32 cellular contexts compared by ENCODE assay signal in the genomic region with DNA sequence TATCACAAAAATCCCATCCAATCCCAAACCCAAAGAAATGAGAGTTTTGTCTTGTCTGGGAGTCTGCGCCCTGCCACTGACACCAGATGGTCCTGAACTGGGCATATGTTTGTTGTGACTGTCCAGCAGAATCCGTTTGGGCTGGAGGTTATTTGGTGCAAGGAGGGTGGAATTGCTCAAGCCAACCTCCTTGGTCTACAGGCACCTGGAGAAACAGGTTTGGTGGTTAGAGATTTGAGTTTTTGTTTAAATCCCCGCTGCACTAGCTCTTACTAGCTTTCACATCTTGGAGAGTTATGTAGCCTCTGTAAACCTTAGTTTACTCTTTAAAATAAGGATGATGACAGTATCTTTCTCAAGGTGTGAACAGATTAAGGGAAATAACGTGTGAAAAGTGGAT.
"Had no signal": no experiment of that assay in that cellular context is flagged by ENCODE, and none has a peak within 500 bp of the region (broad histone marks: within the 10 kb centered on the region; RNA-seq: fewer than 3 reads in every experiment).

No MANE protein-coding gene starts in this region.

- H3K36me3 ChIP-seq: adrenal gland, colonic mucosa, gastrocnemius medialis had no signal

- H3K79me2 ChIP-seq: hepatocyte had no signal

- H3K9me3 ChIP-seq: adrenal gland, body of pancreas, colonic mucosa, esophagus muscularis mucosa, gastrocnemius medialis, heart right ventricle had no signal

- H3K4me3 Mint-ChIP-seq: activated CD4-positive, alpha-beta memory T cell treated with anti-CD3 and anti-CD28 coated beads for 36 hours; activated CD4-positive, alpha-beta T cell treated with anti-CD3 and anti-CD28 coated beads for 36 hours; activated CD4-positive, alpha-beta T cell treated with anti-CD3 and anti-CD28 coated beads, Interleukin-2, amount 10 ng/mL, durations not matched to agents 24 days and 14 days; activated CD8-positive, alpha-beta memory T cell treated with anti-CD3 and anti-CD28 coated beads, Interleukin-2, amount 10 ng/mL, durations not matched to agents 7 days and 5 days; activated CD8-positive, alpha-beta T cell treated with anti-CD3 and anti-CD28 coated beads, Interleukin-2, amount 10 ng/mL, durations not matched to agents 7 days and 5 days; activated naive CD4-positive, alpha-beta T cell treated with anti-CD3 and anti-CD28 coated beads for 36 hours; activated naive CD4-positive, alpha-beta T cell treated with anti-CD3 and anti-CD28 coated beads, Interleukin-2, amount 50 U/mL, for 24 hours; activated naive CD8-positive, alpha-beta T cell treated with anti-CD3 and anti-CD28 coated beads for 36 hours; activated naive CD8-positive, alpha-beta T cell treated with anti-CD3 and anti-CD28 coated beads, Interleukin-2, amount 50 U/mL, for 24 hours; activated T-helper 1 cell treated with anti-CD3 and anti-CD28 coated beads, Interleukin-12 subunit alpha, Interleukin-12 subunit beta, Interleukin-2, Interleukin-4 antibody, amounts not matched to agents 30 ng/mL and 10 ng/mL and 1 ng/mL, durations not matched to agents 14 hours and 24 hours and 36 hours; endodermal cell had no signal

- H3K27ac Mint-ChIP-seq: activated CD4-positive, alpha-beta memory T cell treated with anti-CD3 and anti-CD28 coated beads for 36 hours; activated CD4-positive, alpha-beta T cell treated with anti-CD3 and anti-CD28 coated beads for 36 hours; activated CD4-positive, alpha-beta T cell treated with anti-CD3 and anti-CD28 coated beads, Interleukin-2, amount 10 ng/mL, durations not matched to agents 24 days and 14 days; activated CD8-positive, alpha-beta memory T cell treated with anti-CD3 and anti-CD28 coated beads, Interleukin-2, amount 10 ng/mL, durations not matched to agents 7 days and 5 days; activated CD8-positive, alpha-beta T cell treated with anti-CD3 and anti-CD28 coated beads, Interleukin-2, amount 10 ng/mL, durations not matched to agents 7 days and 5 days; activated naive CD4-positive, alpha-beta T cell treated with anti-CD3 and anti-CD28 coated beads for 36 hours; activated naive CD4-positive, alpha-beta T cell treated with anti-CD3 and anti-CD28 coated beads, Interleukin-2, amount 50 U/mL, for 24 hours; activated naive CD8-positive, alpha-beta T cell treated with anti-CD3 and anti-CD28 coated beads for 36 hours; activated naive CD8-positive, alpha-beta T cell treated with anti-CD3 and anti-CD28 coated beads, Interleukin-2, amount 50 U/mL, for 24 hours; activated T-helper 1 cell treated with anti-CD3 and anti-CD28 coated beads, Interleukin-12 subunit alpha, Interleukin-12 subunit beta, Interleukin-2, Interleukin-4 antibody, amounts not matched to agents 30 ng/mL and 10 ng/mL and 1 ng/mL, durations not matched to agents 14 hours and 24 hours and 36 hours; activated T-helper 2 cell treated with anti-CD3 and anti-CD28 coated beads, Interferon-gamma antibody, Interleukin-2, Interleukin-4, amounts not matched to agents 10 μg/mL and 5 μg/mL and 100 μg/mL, durations not matched to agents 14 hours and 24 hours and 36 hours; endodermal cell had no signal

- H2AFZ ChIP-seq: hepatocyte had no signal

- H3K4me1 ChIP-seq: adrenal gland, colonic mucosa, foreskin keratinocyte had no signal

- H3K27ac ChIP-seq: adrenal gland, body of pancreas, colonic mucosa, esophagus muscularis mucosa, foreskin keratinocyte, gastrocnemius medialis, heart right ventricle, hepatocyte had no signal

- H3K4me2 ChIP-seq: hepatocyte had no signal

- H3K27me3 ChIP-seq: adrenal gland, body of pancreas, colonic mucosa, esophagus muscularis mucosa, hepatocyte had no signal

- H3K9me3 Mint-ChIP-seq: activated CD4-positive, alpha-beta memory T cell treated with anti-CD3 and anti-CD28 coated beads for 36 hours; activated CD4-positive, alpha-beta T cell treated with anti-CD3 and anti-CD28 coated beads, Interleukin-2, amount 10 ng/mL, durations not matched to agents 24 days and 14 days; activated naive CD4-positive, alpha-beta T cell treated with anti-CD3 and anti-CD28 coated beads for 36 hours; activated naive CD4-positive, alpha-beta T cell treated with anti-CD3 and anti-CD28 coated beads, Interleukin-2, amount 50 U/mL, for 24 hours; activated naive CD8-positive, alpha-beta T cell treated with anti-CD3 and anti-CD28 coated beads for 36 hours; activated naive CD8-positive, alpha-beta T cell treated with anti-CD3 and anti-CD28 coated beads, Interleukin-2, amount 50 U/mL, for 24 hours; activated T-helper 1 cell treated with anti-CD3 and anti-CD28 coated beads, Interleukin-12 subunit alpha, Interleukin-12 subunit beta, Interleukin-2, Interleukin-4 antibody, amounts not matched to agents 30 ng/mL and 10 ng/mL and 1 ng/mL, durations not matched to agents 14 hours and 24 hours and 36 hours; activated T-helper 2 cell treated with anti-CD3 and anti-CD28 coated beads, Interferon-gamma antibody, Interleukin-2, Interleukin-4, amounts not matched to agents 10 μg/mL and 5 μg/mL and 100 μg/mL, durations not matched to agents 14 hours and 24 hours and 36 hours; endodermal cell had no signal

- H3K4me3 ChIP-seq: adrenal gland, body of pancreas, colonic mucosa, esophagus muscularis mucosa, gastrocnemius medialis, heart right ventricle, hepatocyte had no signal

- H3K36me3 Mint-ChIP-seq: activated CD4-positive, alpha-beta memory T cell treated with anti-CD3 and anti-CD28 coated beads for 36 hours; activated CD8-positive, alpha-beta memory T cell treated with anti-CD3 and anti-CD28 coated beads, Interleukin-2, amount 10 ng/mL, durations not matched to agents 7 days and 5 days; activated naive CD4-positive, alpha-beta T cell treated with anti-CD3 and anti-CD28 coated beads, Interleukin-2, amount 50 U/mL, for 24 hours; activated naive CD8-positive, alpha-beta T cell treated with anti-CD3 and anti-CD28 coated beads for 36 hours had no signal

- DNase-seq: activated CD4-positive, alpha-beta memory T cell treated with anti-CD3 and anti-CD28 coated beads for 36 hours; activated CD4-positive, alpha-beta T cell treated with anti-CD3 and anti-CD28 coated beads for 36 hours; activated CD4-positive, alpha-beta T cell treated with anti-CD3 and anti-CD28 coated beads, Interleukin-2, amount 10 ng/mL, durations not matched to agents 24 days and 14 days; activated CD8-positive, alpha-beta memory T cell treated with anti-CD3 and anti-CD28 coated beads, Interleukin-2, amount 10 ng/mL, durations not matched to agents 7 days and 5 days; activated CD8-positive, alpha-beta memory T cell treated with anti-CD3 and anti-CD28 coated beads, Interleukin-2, amount 50 U/mL, for 4 hours; activated CD8-positive, alpha-beta T cell treated with anti-CD3 and anti-CD28 coated beads, Interleukin-2, amount 10 ng/mL, durations not matched to agents 7 days and 5 days; activated effector memory CD4-positive, alpha-beta T cell treated with anti-CD3 and anti-CD28 coated beads, Interleukin-2, amount 50 U/mL, for 16 hours; activated naive CD4-positive, alpha-beta T cell treated with anti-CD3 and anti-CD28 coated beads for 36 hours; activated naive CD8-positive, alpha-beta T cell treated with anti-CD3 and anti-CD28 coated beads for 36 hours; activated naive CD8-positive, alpha-beta T cell treated with anti-CD3 and anti-CD28 coated beads, Interleukin-2, amount 50 U/mL, for 24 hours; activated T-cell treated with anti-CD3 and anti-CD28 coated beads, Interleukin-2, amount 50 U/mL, for 1 hour; activated T-cell treated with anti-CD3 and anti-CD28 coated beads, Interleukin-2, amount 50 U/mL, for 48 hours; amygdala; aorta; body of pancreas; caudate nucleus; cerebellar nuclear complex; colonic mucosa; effector CD8-positive, alpha-beta T cell; endodermal cell; erythroblast; foreskin keratinocyte; gastrocnemius medialis; heart right ventricle; T-helper 2 cell had no signal

- ATAC-seq: activated CD4-positive, alpha-beta T cell treated with anti-CD3 and anti-CD28 coated beads for 36 hours; activated CD4-positive, CD25-positive, alpha-beta regulatory T cell treated with anti-CD3 and anti-CD28 coated beads, Interleukin-2, amount 50 U/mL, for 24 hours; activated CD8-positive, alpha-beta memory T cell treated with anti-CD3 and anti-CD28 coated beads, Interleukin-2, amount 10 ng/mL, durations not matched to agents 7 days and 5 days; activated CD8-positive, alpha-beta T cell treated with anti-CD3 and anti-CD28 coated beads, Interleukin-2, amount 10 ng/mL, durations not matched to agents 7 days and 5 days; activated naive CD8-positive, alpha-beta T cell treated with anti-CD3 and anti-CD28 coated beads, Interleukin-2, amount 50 U/mL, for 24 hours; body of pancreas; foreskin keratinocyte; gastrocnemius medialis; heart right ventricle had no signal
